In genomic region chr21:41583274-41583790, GRCh38 we compare ENCODE assay signal across 18 cellular contexts.
DNase-seq lines count a peak whose midpoint lies in the region; ATAC-seq, FAIRE-seq and TF ChIP-seq lines count a peak whose summit lies in the region.
"Had no signal": no experiment of that assay in that cellular context is flagged by ENCODE, and none has a peak within 500 bp of the region (broad histone marks: within the 10 kb centered on the region; RNA-seq: fewer than 3 reads in every experiment).

No MANE protein-coding gene starts in this region.

- FAIRE-seq in small intestine (lab: Jason Lieb, UNC), result no peak
- FAIRE-seq: A204.1 had no signal

- H3K9me3 ChIP-seq in left lung (peaks cover 0 to 9% of the 10 kb centered on the region in 2 donors), upper lobe of left lung (peaks cover 0 to 7% (median 2%) of the 10 kb centered on the region in 4 donors), small intestine (ENCODE audit: control insufficient read depth, low read depth) (no peaks in the 10 kb centered on the region)

- peak in 2 of 4 donors; percentile 84 to 99 for TF ChIP-seq EP300 in upper lobe of left lung (IDR thresholded peaks at IDR 0.05)

- H3K4me3 ChIP-seq in astrocyte of the spinal cord (ENCODE audit: low read depth, low read length) (no peak overlapping the region), left lung (no peak overlapping the region), upper lobe of left lung (no peak overlapping the region), small intestine (ENCODE audit: low read depth in 1 of 2, low read length in 2 of 2) (no peak overlapping the region)

- TF ChIP-seq POLR2A in upper lobe of left lung (IDR thresholded peaks at IDR 0.05), result peak in 2 of 4 donors; percentile 28 to 63

- H3K4me3 Mint-ChIP-seq in activated CD4-positive, alpha-beta T cell treated with anti-CD3 and anti-CD28 coated beads for 36 hours, result no peak overlapping the region
- H3K4me3 Mint-ChIP-seq: natural killer cell treated with Interleukin-12 subunit alpha and Interleukin-12 subunit beta and Interleukin-15 and Interleukin-18, amount 100 ng/mL, for 72 hours had no signal

- peaks cover 4% of the 10 kb centered on the region for H3K27me3 Mint-ChIP-seq in activated CD4-positive, alpha-beta T cell treated with anti-CD3 and anti-CD28 coated beads for 36 hours

- no peaks in the 10 kb centered on the region for H3K27me3 ChIP-seq in left lung
- no peaks in the 10 kb centered on the region for H3K27me3 ChIP-seq in upper lobe of left lung
- H3K27me3 ChIP-seq in small intestine (ENCODE audit: control insufficient read depth in 2 of 2, insufficient read depth in 2 of 2, low read length in 2 of 2), result no peaks in the 10 kb centered on the region

- intact Hi-C loops in left lung (cut with DNase I), result no loop called here
- intact Hi-C loops in activated CD4-positive, alpha-beta T cell treated with anti-CD3 and anti-CD28 coated beads for 36 hours (cut with DNase I, micrococcal nuclease), result no loop called here

- peak; percentile 57 for DNase-seq in NCI-H2029 (lab: John Stamatoyannopoulos, UW)
- DNase-seq in NCI-H2029 treated with DMSO at 0.1 percent for 48 hours (lab: John Stamatoyannopoulos, UW), result no peak
- DNase-seq in astrocyte of the spinal cord (ENCODE audit: low read depth, low spot score), result peak; percentile 13
- peak; percentile 82 to 86 for DNase-seq in left lung
- peak; percentile 62 to 92 for DNase-seq in upper lobe of left lung
- DNase-seq in small intestine, result no peak
- no peak for DNase-seq in activated CD4-positive, alpha-beta T cell treated with anti-CD3 and anti-CD28 coated beads for 36 hours
- DNase-seq in NCI-H510A treated with DMSO at 0.1 percent for 48 hours (lab: John Stamatoyannopoulos, UW), result no peak
- DNase-seq: activated T-cell treated with anti-CD3 and anti-CD28 coated beads for 4 hours, amygdala, foreskin fibroblast, NCI-H1048, NCI-H524 treated with DMSO at 0.1 percent for 48 hours, WERI-Rb-1 had no signal

- H3K27ac ChIP-seq in left lung (peak overlapping the region; percentile 50 to 60), upper lobe of left lung (peak overlapping the region; percentile 12 to 84 (median 68)), small intestine (ENCODE audit: low read depth in 1 of 2, low read length in 1 of 2) (peak overlapping the region in 1 of 2 donors; percentile 54)
- H3K27ac ChIP-seq: HL-60, WERI-Rb-1 had no signal

- no peaks in the 10 kb centered on the region for H3K4me1 Mint-ChIP-seq in activated CD4-positive, alpha-beta T cell treated with anti-CD3 and anti-CD28 coated beads for 36 hours

- TF ChIP-seq CTCF in astrocyte of the spinal cord (IDR thresholded peaks at IDR 0.05; ENCODE audit: low read depth, low read length) (no peak), left lung (IDR thresholded peaks at IDR 0.05) (no peak), upper lobe of left lung (IDR thresholded peaks at IDR 0.05) (no peak)

- 37 to 57% methylated on average over 6 to 8 of the region's 10 CpGs for WGBS in upper lobe of left lung, 2 donors
- 23 to 49% (median 41%) methylated on average over 10 of the region's 10 CpGs for WGBS in small intestine, 3 donors

- CTCF ChIA-PET in activated CD4-positive, alpha-beta T cell treated with anti-CD3 and anti-CD28 coated beads for 36 hours (lab: Charles Lee), result no interaction called here

- H3K36me3 Mint-ChIP-seq in activated CD4-positive, alpha-beta T cell treated with anti-CD3 and anti-CD28 coated beads for 36 hours (ENCODE audit: low read depth), result no peaks in the 10 kb centered on the region

- in situ Hi-C loops in astrocyte of the spinal cord (cut with HindIII; ENCODE audit: low sequenced_read_pairs), result no loop called here

- H3K36me3 ChIP-seq in left lung (no peaks in the 10 kb centered on the region), upper lobe of left lung (no peaks in the 10 kb centered on the region), small intestine (ENCODE audit: control insufficient read depth in 2 of 2, insufficient read depth in 2 of 2, low read length in 2 of 2) (no peaks in the 10 kb centered on the region)
- H3K36me3 ChIP-seq: WERI-Rb-1 had no signal

- ATAC-seq in left lung, result peak; percentile 92
- peak; percentile 67 to 89 for ATAC-seq in upper lobe of left lung (ENCODE audit: low FRiP score in 2 of 2)
- ATAC-seq in activated CD4-positive, alpha-beta T cell treated with anti-CD3 and anti-CD28 coated beads for 36 hours, result no peak
- ATAC-seq: natural killer cell treated with Interleukin-12 subunit alpha and Interleukin-12 subunit beta and Interleukin-15 and Interleukin-18, amount 100 ng/mL, for 72 hours; sciatic nerve had no signal

- H3K4me1 ChIP-seq in left lung (no peaks in the 10 kb centered on the region), upper lobe of left lung (peaks cover 0 to 5% (median 2%) of the 10 kb centered on the region in 4 donors), small intestine (ENCODE audit: control insufficient read depth in 2 of 2, insufficient read depth in 1 of 2, low read depth in 1 of 2, low read length in 1 of 2) (peaks cover 0 to 6% of the 10 kb centered on the region in 2 donors)

- H3K27ac Mint-ChIP-seq in activated CD4-positive, alpha-beta T cell treated with anti-CD3 and anti-CD28 coated beads for 36 hours, result no peak overlapping the region
- H3K27ac Mint-ChIP-seq: natural killer cell treated with Interleukin-12 subunit alpha and Interleukin-12 subunit beta and Interleukin-15 and Interleukin-18, amount 100 ng/mL, for 72 hours had no signal

- H3K9me3 Mint-ChIP-seq in activated CD4-positive, alpha-beta T cell treated with anti-CD3 and anti-CD28 coated beads for 36 hours (ENCODE audit: low read depth), result peaks cover 11% of the 10 kb centered on the region
- H3K9me3 Mint-ChIP-seq: natural killer cell treated with Interleukin-12 subunit alpha and Interleukin-12 subunit beta and Interleukin-15 and Interleukin-18, amount 100 ng/mL, for 72 hours had no signal

- POLR2A ChIA-PET in activated CD4-positive, alpha-beta T cell treated with anti-CD3 and anti-CD28 coated beads for 36 hours (lab: Charles Lee), result no interaction called here

Comparison
In these comparisons a context has a peak if more than half of its experiments do, and no peak if none do; other contexts are left out.
1. DNase-seq: peak in NCI-H2029 (single experiment), astrocyte of the spinal cord (single experiment), left lung (2 of 2) and upper lobe of left lung (2 of 2); none in NCI-H2029 treated with DMSO at 0.1 percent for 48 hours (single experiment), small intestine (single experiment), activated CD4-positive, alpha-beta T cell treated with anti-CD3 and anti-CD28 coated beads for 36 hours (single experiment) and NCI-H510A treated with DMSO at 0.1 percent for 48 hours (single experiment).